ENCODE assay signal across 13 cellular contexts in the genomic region with DNA sequence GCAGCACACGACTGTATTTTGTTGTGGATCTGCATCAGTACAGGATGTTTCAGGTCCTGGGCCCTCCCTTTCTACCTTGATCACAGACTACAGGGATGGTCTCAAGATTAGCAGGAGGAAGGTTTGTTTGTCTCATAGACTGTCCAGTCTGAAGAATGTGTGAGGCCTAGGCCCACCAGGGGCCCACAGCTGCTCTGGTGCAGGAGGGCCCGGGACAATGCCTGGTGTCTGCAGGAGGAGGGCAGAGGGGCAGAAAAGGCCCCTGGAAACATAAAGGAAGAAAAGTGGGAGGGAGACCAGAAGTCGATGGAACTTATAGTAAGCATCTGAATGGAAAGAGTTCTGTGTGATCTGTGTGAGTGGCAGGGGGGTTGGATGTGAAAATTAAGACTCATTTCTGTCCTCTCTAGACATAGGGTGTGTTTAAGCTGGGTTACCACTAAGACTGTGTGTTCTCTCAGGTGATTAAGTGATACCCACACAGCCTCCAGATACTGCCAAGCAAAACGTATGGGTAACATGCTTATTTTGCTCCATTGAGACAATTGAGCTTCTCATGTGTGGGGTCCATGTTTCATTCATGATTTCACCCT. TPM values are rescaled to one million over a fixed set of nuclear protein-coding genes. Genes with fewer than 3 reads are reported as not detected.
DNase-seq lines count a peak whose midpoint lies in the region; ATAC-seq and TF ChIP-seq lines count a peak whose summit lies in the region.
"Had no signal": no experiment of that assay in that cellular context is flagged by ENCODE, and none has a peak within 500 bp of the region (broad histone marks: within the 10 kb centered on the region; RNA-seq: fewer than 3 reads in every experiment).

No MANE protein-coding gene starts in this region.

- no peaks in the 10 kb centered on the region for H3K9me3 Mint-ChIP-seq in activated naive CD4-positive, alpha-beta T cell treated with anti-CD3 and anti-CD28 coated beads, Interleukin-2, amount 50 U/mL, for 72 hours
- H3K9me3 Mint-ChIP-seq: WTC11 had no signal

- H3K4me3 ChIP-seq in testis: no peak overlapping the region
- H3K4me3 ChIP-seq in A673 (ENCODE audit: low read depth, low read length, poor library complexity, severe bottlenecking): no peak overlapping the region

- H3K36me3 ChIP-seq in testis (ENCODE audit: low read depth, missing control alignments): no peaks in the 10 kb centered on the region
- no peaks in the 10 kb centered on the region for H3K36me3 ChIP-seq in A673 (ENCODE audit: insufficient read depth, low read length, poor library complexity, severe bottlenecking)

- TF ChIP-seq CTCF in testis (IDR thresholded peaks at IDR 0.05): no peak
- no peak for TF ChIP-seq CTCF in A673 (conservative IDR thresholded peaks at IDR 0.05; ENCODE audit: low read depth, low read length)

- no peaks in the 10 kb centered on the region for H3K9me3 ChIP-seq in testis
- no peaks in the 10 kb centered on the region for H3K9me3 ChIP-seq in A673 (ENCODE audit: low read depth, low read length, poor library complexity, severe bottlenecking)

- H3K36me3 Mint-ChIP-seq in activated naive CD4-positive, alpha-beta T cell treated with anti-CD3 and anti-CD28 coated beads, Interleukin-2, amount 50 U/mL, for 72 hours: no peaks in the 10 kb centered on the region
- H3K36me3 Mint-ChIP-seq: WTC11 had no signal

- 75 to 78% methylated on average over 4 of the region's 4 CpGs for WGBS in testis, 2 donors

- no TSS peak for BruUV-seq in A673 (replicated peaks; lab: Mats Ljungman, UMichigan)

- H3K27ac Mint-ChIP-seq in activated naive CD4-positive, alpha-beta T cell treated with anti-CD3 and anti-CD28 coated beads, Interleukin-2, amount 50 U/mL, for 72 hours: peak overlapping the region; percentile 21 to 92
- H3K27ac Mint-ChIP-seq: WTC11 had no signal

- intact Hi-C loops in testis (cut with DNase I; ENCODE audit: low total_unique reads): no loop called here
- intact Hi-C loops in A673 (cut with micrococcal nuclease; ENCODE audit: unreplicated experiment): no loop called here

- H3K4me1 ChIP-seq in testis (peaks cover 12% of the 10 kb centered on the region), A673 (ENCODE audit: insufficient read depth, low read length, poor library complexity, severe bottlenecking) (peaks cover 7% of the 10 kb centered on the region)

- H3K27me3 ChIP-seq in testis: no peaks in the 10 kb centered on the region
- H3K27me3 ChIP-seq in A673 (replicated peaks; ENCODE audit: insufficient read depth, low read depth, low read length, poor library complexity): no peaks in the 10 kb centered on the region

- CTCF ChIA-PET in A673 (lab: Charles Lee): no interaction called here

- TF ChIP-seq POLR2A in testis (IDR thresholded peaks at IDR 0.05): no peak

- ATAC-seq in HG02884 (IDR thresholded peaks at IDR 0.05; ENCODE audit: unreplicated experiment) (peak; percentile 89), GM18511 (IDR thresholded peaks at IDR 0.05; ENCODE audit: unreplicated experiment) (no peak)
- ATAC-seq in activated naive CD4-positive, alpha-beta T cell treated with anti-CD3 and anti-CD28 coated beads, Interleukin-2, amount 50 U/mL, for 72 hours: peak; percentile 100
- ATAC-seq: WTC11 had no signal

- DNase-seq in stimulated activated CD4-positive, alpha-beta T cell treated with anti-CD3 and anti-CD28 coated beads, Interleukin-15, amount 100 ng/mL, for 24 hours: peak; percentile 24
- DNase-seq in stimulated activated CD4-positive, alpha-beta T cell treated with anti-CD3 and anti-CD28 coated beads, Interleukin-2, amount 100 ng/mL, for 48 hours: no peak
- peak in 1 of 2 donors; percentile 38 for DNase-seq in activated naive CD4-positive, alpha-beta T cell treated with anti-CD3 and anti-CD28 coated beads, Interleukin-2, amount 50 U/mL, for 72 hours (ENCODE audit: low spot score in 2 of 2)
- no peak for DNase-seq in NCI-H69 (lab: John Stamatoyannopoulos, UW)
- DNase-seq in testis: no peak
- DNase-seq in A673 (ENCODE audit: low spot score): no peak
- DNase-seq: DMS79, NCI-H1417, NCI-H524, Right ventricle myocardium superior had no signal

- POLR2A ChIA-PET in A673 (lab: Charles Lee; ENCODE audit: low non-redundant PET): no interaction called here

- no peak overlapping the region for H3K27ac ChIP-seq in testis
- H3K27ac ChIP-seq in A673 (ENCODE audit: low read depth, low read length, poor library complexity, severe bottlenecking): no peak overlapping the region

RNA-seq across cellular contexts. Expression of a gene that starts 33.4 kb away (rescaled TPM):
- total RNA-seq in activated naive CD4-positive, alpha-beta T cell treated with anti-CD3 and anti-CD28 coated beads, Interleukin-2, amount 50 U/mL, for 72 hours: 100 to 1,000 TPM in 1 of 2 donors, 10 to 100 TPM in 1; 66.0 to 113 TPM
- total RNA-seq in testis: 100 to 1,000 TPM; 109 to 141 TPM
- 56.0 TPM for polyA plus RNA-seq in testis (ENCODE audit: insufficient read depth, low read depth, low replicate concordance)
- total RNA-seq in A673 (2021): 22.5 and 24.0 TPM in 2 replicates
